ENCODE assay signal across 1 cellular context in genomic region chr3:133490468-133491351, GRCh38.
TF ChIP-seq lines count a peak whose summit lies in the region.

No MANE protein-coding gene starts in this region.

TF ChIP-seq in GM12878, 131 proteins besides CTCF, POLR2A, EP300 and RAD21 (continued from another document and continues in another):
- TF ChIP-seq ZBTB40 (IDR thresholded peaks at IDR 0.05; ENCODE audit: borderline replicate concordance), result no peak; the same call in 1 of the 2 replicates
- no peak for TF ChIP-seq CBX3 (IDR thresholded peaks at IDR 0.05; ENCODE audit: borderline replicate concordance, low read depth)
- no peak for TF ChIP-seq REST (IDR thresholded peaks at IDR 0.05; ENCODE audit: low read depth, low read length)
- no peak for TF ChIP-seq E2F8 (IDR thresholded peaks at IDR 0.05; ENCODE audit: low read depth, partially characterized antibody)
- no peak for TF ChIP-seq ZNF592 (IDR thresholded peaks at IDR 0.05)
- peak; percentile 73 for TF ChIP-seq PBX3 (IDR thresholded peaks at IDR 0.05; ENCODE audit: insufficient replicate concordance, low read depth, low read length)
- peak; percentile 89 for TF ChIP-seq DPF2 (IDR thresholded peaks at IDR 0.05)
- peak; percentile 52; the same call in 1 of the 2 replicates for TF ChIP-seq NBN (IDR thresholded peaks at IDR 0.05)
- no peak for TF ChIP-seq HDGF (IDR thresholded peaks at IDR 0.05)
- peak; percentile 39; the same call in 1 of the 2 replicates for TF ChIP-seq BACH1 (IDR thresholded peaks at IDR 0.05; ENCODE audit: borderline replicate concordance)
- TF ChIP-seq ATF2 (IDR thresholded peaks at IDR 0.05; ENCODE audit: low read length), result peak; percentile 91
- TF ChIP-seq MEF2B (IDR thresholded peaks at IDR 0.05; ENCODE audit: partially characterized antibody, poor library complexity, severe bottlenecking), result peak; percentile 23
- TF ChIP-seq CREM (IDR thresholded peaks at IDR 0.05; ENCODE audit: low read depth), result peak; percentile 96
- TF ChIP-seq SREBF2 (IDR thresholded peaks at IDR 0.05; ENCODE audit: low read length), result no peak
- no peak for TF ChIP-seq KDM1A (IDR thresholded peaks at IDR 0.05; ENCODE audit: borderline replicate concordance)
- TF ChIP-seq YY1 (IDR thresholded peaks at IDR 0.05; ENCODE audit: low read depth, low read length), result peak; percentile 40
- no peak for TF ChIP-seq FOXK2 (IDR thresholded peaks at IDR 0.05)
- no peak for TF ChIP-seq WRNIP1 (IDR thresholded peaks at IDR 0.05; ENCODE audit: borderline replicate concordance, low read depth, low read length)
- TF ChIP-seq ETV6 (conservative IDR thresholded peaks at IDR 0.05 in 1 of 2, IDR thresholded peaks at IDR 0.05 in 1 of 2; ENCODE audit: borderline replicate concordance in 1 of 2, low read depth in 1 of 2), result peak in 1 of 2 experiments; percentile 84; a peak in 2 of 4 replicates
- TF ChIP-seq SMAD1 (IDR thresholded peaks at IDR 0.05; ENCODE audit: low read depth, partially characterized antibody), result no peak
- TF ChIP-seq ZNF274 (IDR thresholded peaks at IDR 0.05; ENCODE audit: insufficient read depth, insufficient read length), result no peak
- TF ChIP-seq ZBTB11 (CRISPR knock-in tag; IDR thresholded peaks at IDR 0.05), result no peak
- peak; percentile 90 for TF ChIP-seq MEF2A (IDR thresholded peaks at IDR 0.05; ENCODE audit: insufficient read depth, low read depth, low read length)
- no peak for TF ChIP-seq ZBTB4 (CRISPR knock-in tag; IDR thresholded peaks at IDR 0.05)
- peak; percentile 74; the same call in 1 of the 2 replicates for TF ChIP-seq CBX5 (IDR thresholded peaks at IDR 0.05; ENCODE audit: low read depth)
- no peak for TF ChIP-seq KAT2A (conservative IDR thresholded peaks at IDR 0.05; ENCODE audit: control insufficient read depth, low read depth, low read length)
- TF ChIP-seq TCF7 (IDR thresholded peaks at IDR 0.05; ENCODE audit: borderline replicate concordance), result no peak; the same call in 1 of the 2 replicates
- no peak for TF ChIP-seq KLF5 (IDR thresholded peaks at IDR 0.05; ENCODE audit: partially characterized antibody)
- peak; percentile 62 for TF ChIP-seq GABPA (IDR thresholded peaks at IDR 0.05; ENCODE audit: low read depth)
- TF ChIP-seq TCF3 (IDR thresholded peaks at IDR 0.05; ENCODE audit: borderline replicate concordance, insufficient read depth, low read depth, low read length), result peak; percentile 99
